ENCODE assay signal across 16 cellular contexts in the genomic region with DNA sequence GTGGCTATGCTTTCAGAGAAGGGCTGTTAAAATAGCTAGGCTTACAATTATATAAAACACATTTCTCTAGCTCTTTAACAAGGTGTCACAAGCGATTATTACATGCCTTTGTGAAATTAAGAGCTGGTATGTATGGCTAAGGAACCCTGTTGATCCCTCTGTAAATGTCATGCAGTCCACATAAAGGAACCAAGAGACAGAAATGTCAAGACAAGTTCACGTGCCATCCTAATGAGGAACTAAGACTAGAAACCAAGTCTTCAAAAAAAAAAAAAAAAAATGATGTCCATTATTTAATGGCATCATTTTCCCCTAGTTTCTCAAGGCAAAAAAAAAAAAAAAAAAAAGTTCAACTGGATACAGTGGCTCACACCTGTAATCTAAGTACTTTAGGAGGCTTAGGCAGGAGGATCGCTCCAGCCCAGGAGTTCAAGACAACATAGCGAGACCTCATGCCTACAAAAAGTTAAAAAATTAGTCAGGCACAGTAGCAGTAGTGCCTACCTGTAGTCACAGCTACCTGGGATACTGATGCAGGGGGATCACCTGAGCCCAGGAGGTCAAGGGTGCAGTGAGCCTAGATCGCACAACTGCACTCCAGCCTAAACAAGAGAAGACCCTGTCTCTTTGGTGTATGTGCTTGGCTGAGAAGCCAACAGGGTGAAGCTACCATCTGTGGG.
DNase-seq lines count a peak whose midpoint lies in the region; ATAC-seq and TF ChIP-seq lines count a peak whose summit lies in the region.
"Had no signal": no experiment of that assay in that cellular context is flagged by ENCODE, and none has a peak within 500 bp of the region (broad histone marks: within the 10 kb centered on the region; RNA-seq: fewer than 3 reads in every experiment).

No MANE protein-coding gene starts in this region.

- no peak overlapping the region for H3K4ac ChIP-seq in neuronal stem cell (ENCODE audit: low read length)

- H3K9ac ChIP-seq in neuronal stem cell (ENCODE audit: low read depth, low read length, poor library complexity): no peak overlapping the region
- H3K9ac ChIP-seq: BLaER1 had no signal

- H3K23ac ChIP-seq in neuronal stem cell (ENCODE audit: low read depth, low read length, poor library complexity): no peak overlapping the region

- H3K27me3 Mint-ChIP-seq in dendritic cell treated with granulocyte-macrophage colony-stimulating factor and Interleukin-4, amounts not matched to agents 40 ng/mL and 50 ng/mL, for 4 days: no peaks in the 10 kb centered on the region

- H3K18ac ChIP-seq in neuronal stem cell (ENCODE audit: low read length): no peak overlapping the region

- ATAC-seq in GM18517 (IDR thresholded peaks at IDR 0.05; ENCODE audit: unreplicated experiment) (peak; percentile 67), GM21737 (IDR thresholded peaks at IDR 0.05; ENCODE audit: unreplicated experiment) (peak; percentile 66), HG03565 (IDR thresholded peaks at IDR 0.05; ENCODE audit: unreplicated experiment) (peak; percentile 59), upper lobe of left lung (ENCODE audit: low FRiP score in 2 of 2) (no peak)
- ATAC-seq: K562, left colon had no signal

- peaks cover 5% of the 10 kb centered on the region for H3K79me1 ChIP-seq in neuronal stem cell (ENCODE audit: low read depth, low read length)

- H3K27ac ChIP-seq in neuronal stem cell (replicated peaks; ENCODE audit: low read length): no peak overlapping the region
- no peak overlapping the region for H3K27ac ChIP-seq in upper lobe of left lung
- H3K27ac ChIP-seq: BLaER1, SK-N-MC had no signal

- no peak overlapping the region for H2AK5ac ChIP-seq in neuronal stem cell (ENCODE audit: low read depth, low read length)

- H3K9me3 Mint-ChIP-seq in dendritic cell treated with granulocyte-macrophage colony-stimulating factor and Interleukin-4, amounts not matched to agents 40 ng/mL and 50 ng/mL, for 4 days: no peaks in the 10 kb centered on the region

- H3K4me3 Mint-ChIP-seq in dendritic cell treated with granulocyte-macrophage colony-stimulating factor and Interleukin-4, amounts not matched to agents 40 ng/mL and 50 ng/mL, for 4 days: no peak overlapping the region
- H3K4me3 Mint-ChIP-seq: nephron had no signal

- no peak overlapping the region for H4K8ac ChIP-seq in neuronal stem cell (ENCODE audit: low read depth, low read length)

- H3K9me3 ChIP-seq in neuronal stem cell (replicated peaks in 1 of 2; ENCODE audit: control insufficient read depth in 2 of 2, insufficient read depth in 1 of 2, low read depth in 1 of 2, low read length in 2 of 2): peaks cover 3 to 14% of the 10 kb centered on the region in 2 donors
- H3K9me3 ChIP-seq in upper lobe of left lung: no peaks in the 10 kb centered on the region

- no peak overlapping the region for H2BK12ac ChIP-seq in neuronal stem cell (ENCODE audit: low read length)

- H2BK5ac ChIP-seq in neuronal stem cell (ENCODE audit: low read length): no peak overlapping the region

- H3K4me1 Mint-ChIP-seq in dendritic cell treated with granulocyte-macrophage colony-stimulating factor and Interleukin-4, amounts not matched to agents 40 ng/mL and 50 ng/mL, for 4 days (ENCODE audit: low read depth): peaks cover 53% of the 10 kb centered on the region

- no peak overlapping the region for H4K91ac ChIP-seq in neuronal stem cell (ENCODE audit: low read depth, low read length, poor library complexity)

- no CpG with 5 or more reads among the region's 5 CpGs for WGBS in neuronal stem cell (ENCODE audit: extremely low coverage in 2 of 2, insufficient read length in 2 of 2, insufficient replicate concordance in 1 of 2), 2 donors
- WGBS in upper lobe of left lung, 2 donors: 85% methylated on average over 5 of the region's 5 CpGs

- no peak for TF ChIP-seq CTCF in upper lobe of left lung (IDR thresholded peaks at IDR 0.05)

- intact Hi-C loops in dendritic cell treated with granulocyte-macrophage colony-stimulating factor and Interleukin-4, amounts not matched to agents 40 ng/mL and 50 ng/mL, for 4 days (cut with micrococcal nuclease): no loop called here

- H3K4me2 ChIP-seq in neuronal stem cell (ENCODE audit: insufficient read depth, low read length, poor library complexity, severe bottlenecking): no peak overlapping the region
- H3K4me2 ChIP-seq: BLaER1 had no signal

- TF ChIP-seq POLR2A in upper lobe of left lung (IDR thresholded peaks at IDR 0.05): no peak

- H3K36me3 Mint-ChIP-seq in dendritic cell treated with granulocyte-macrophage colony-stimulating factor and Interleukin-4, amounts not matched to agents 40 ng/mL and 50 ng/mL, for 4 days (ENCODE audit: low read depth): peaks cover 9% of the 10 kb centered on the region

- H3K27ac Mint-ChIP-seq in dendritic cell treated with granulocyte-macrophage colony-stimulating factor and Interleukin-4, amounts not matched to agents 40 ng/mL and 50 ng/mL, for 4 days: peak overlapping the region; percentile 71
- H3K27ac Mint-ChIP-seq: nephron had no signal

- no peak overlapping the region for H2BK120ac ChIP-seq in neuronal stem cell (ENCODE audit: low read depth, low read length)

- H3K4me3 ChIP-seq in neuronal stem cell (ENCODE audit: low read length in 2 of 2) (no peak overlapping the region), upper lobe of left lung (no peak overlapping the region)
- H3K4me3 ChIP-seq: BLaER1, K562, SK-N-MC had no signal

- no peak for TF ChIP-seq EP300 in upper lobe of left lung (IDR thresholded peaks at IDR 0.05)

- H3K27me3 ChIP-seq in neuronal stem cell (ENCODE audit: control insufficient read depth in 3 of 3, insufficient read depth in 3 of 3, low read depth in 1 of 3, low read length in 3 of 3): no peaks in the 10 kb centered on the region
- H3K27me3 ChIP-seq in upper lobe of left lung: no peaks in the 10 kb centered on the region
- H3K27me3 ChIP-seq: BLaER1 had no signal

- no peak for DNase-seq in amygdala (lab: John Stamatoyannopoulos, UW)
- DNase-seq in neuronal stem cell (ENCODE audit: low spot score): no peak
- no peak for DNase-seq in upper lobe of left lung
- no peak for DNase-seq in T-helper 1 cell
- DNase-seq: activated CD4-positive, CD25-positive, alpha-beta regulatory T cell; erythroblast; left colon; NCI-H187 treated with DMSO at 0.1 percent for 48 hours had no signal

- H3K14ac ChIP-seq in neuronal stem cell (ENCODE audit: low read length): no peak overlapping the region

- H2AFZ ChIP-seq in neuronal stem cell (ENCODE audit: low read length): no peak overlapping the region

- H3K36me3 ChIP-seq in neuronal stem cell (replicated peaks in 1 of 2; ENCODE audit: control insufficient read depth in 2 of 2, insufficient read depth in 2 of 2, low read length in 2 of 2) (peaks cover 0 to 3% of the 10 kb centered on the region in 2 donors), upper lobe of left lung (no peaks in the 10 kb centered on the region)

- no peaks in the 10 kb centered on the region for H3K4me1 ChIP-seq in neuronal stem cell (ENCODE audit: control insufficient read depth in 2 of 2, insufficient read depth in 1 of 2, low read depth in 1 of 2, low read length in 2 of 2)
- peaks cover 0 to 5% (median 0%) of the 10 kb centered on the region in 4 donors for H3K4me1 ChIP-seq in upper lobe of left lung
- H3K4me1 ChIP-seq: BLaER1 had no signal

- no peak overlapping the region for H2BK15ac ChIP-seq in neuronal stem cell (ENCODE audit: low read length)

Comparison
In these comparisons a context has a peak if more than half of its experiments do, and no peak if none do; other contexts are left out.
1. ATAC-seq: peak in GM18517 (single experiment), GM21737 (single experiment) and HG03565 (single experiment); none in upper lobe of left lung (0 of 2).